ENCODE assay signal across 17 cellular contexts in the genomic region with DNA sequence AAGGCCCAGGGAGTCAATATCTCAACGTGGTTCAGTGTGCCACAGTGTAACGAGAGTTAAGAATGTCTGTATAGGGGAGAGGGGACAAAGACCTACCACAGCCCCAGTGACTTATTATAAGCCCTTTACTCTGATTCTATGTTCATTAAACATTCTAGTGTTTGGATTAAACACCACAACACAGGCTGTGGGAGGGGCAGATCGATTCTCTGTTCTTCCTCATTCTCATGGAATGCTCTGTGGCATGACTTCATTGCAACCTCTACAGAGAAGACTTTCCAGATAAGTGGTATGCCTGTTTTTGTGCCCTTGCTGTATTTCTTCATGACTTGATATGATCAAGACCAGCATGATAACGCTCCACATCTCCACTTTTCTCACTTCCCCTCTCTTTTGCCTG. TPM values are rescaled to one million over a fixed set of nuclear protein-coding genes. Genes with fewer than 3 reads are reported as not detected.
"Had no signal": no experiment of that assay in that cellular context is flagged by ENCODE, and none has a peak within 500 bp of the region (broad histone marks: within the 10 kb centered on the region; RNA-seq: fewer than 3 reads in every experiment).

No MANE protein-coding gene starts in this region.

- H3K9me3 ChIP-seq: ascending aorta, right atrium auricular region, transverse colon had no signal

- H3K27ac ChIP-seq: ascending aorta, right atrium auricular region, skin epidermis, transverse colon had no signal

- H3K4me1 Mint-ChIP-seq: activated naive CD8-positive, alpha-beta T cell treated with anti-CD3 and anti-CD28 coated beads, Interleukin-2, amount 10 ng/mL, durations not matched to agents 7 days and 5 days; natural killer cell had no signal

- DNase-seq: activated CD4-positive, alpha-beta T cell treated with anti-CD3 and anti-CD28 coated beads, Interleukin-2, amount 50 U/mL, for 1 hour; activated naive CD4-positive, alpha-beta T cell; activated naive CD8-positive, alpha-beta T cell treated with anti-CD3 and anti-CD28 coated beads, Interleukin-2, amount 10 ng/mL, durations not matched to agents 7 days and 5 days; activated T-cell treated with anti-CD3 and anti-CD28 coated beads for 4 hours; dermis blood vessel endothelial cell; islet precursor cell; natural killer cell; stimulated activated CD4-positive, alpha-beta T cell treated with anti-CD3 and anti-CD28 coated beads, Interleukin-15, amount 100 ng/mL, for 24 hours; stimulated activated naive CD8-positive, alpha-beta T cell treated with anti-CD3 and anti-CD28 coated beads, Interleukin-15, Interleukin-2, amounts not matched to agents 100 U/mL and 50 U/mL, for 24 hours; transverse colon had no signal

- H3K36me3 Mint-ChIP-seq: activated naive CD8-positive, alpha-beta T cell treated with anti-CD3 and anti-CD28 coated beads, Interleukin-2, amount 10 ng/mL, durations not matched to agents 7 days and 5 days; natural killer cell had no signal

- H3K36me3 ChIP-seq: ascending aorta, right atrium auricular region, transverse colon had no signal

- H3K4me1 ChIP-seq: ascending aorta, right atrium auricular region, transverse colon had no signal

- H3K4me3 Mint-ChIP-seq: activated naive CD8-positive, alpha-beta T cell treated with anti-CD3 and anti-CD28 coated beads, Interleukin-2, amount 10 ng/mL, durations not matched to agents 7 days and 5 days; natural killer cell had no signal

- H3K27ac Mint-ChIP-seq: activated naive CD8-positive, alpha-beta T cell treated with anti-CD3 and anti-CD28 coated beads, Interleukin-2, amount 10 ng/mL, durations not matched to agents 7 days and 5 days; natural killer cell had no signal

- H3K4me3 ChIP-seq: ascending aorta, right atrium auricular region, skin epidermis, transverse colon had no signal

- H3K9me3 Mint-ChIP-seq: activated naive CD8-positive, alpha-beta T cell treated with anti-CD3 and anti-CD28 coated beads, Interleukin-2, amount 10 ng/mL, durations not matched to agents 7 days and 5 days; natural killer cell had no signal

- H3K27me3 ChIP-seq: ascending aorta, right atrium auricular region, transverse colon had no signal

RNA-seq across cellular contexts. Expression of a gene that starts 39.0 kb away (rescaled TPM):
- total RNA-seq: activated naive CD8-positive, alpha-beta T cell treated with anti-CD3 and anti-CD28 coated beads, Interleukin-2, amount 10 ng/mL, durations not matched to agents 7 days and 5 days; ascending aorta; chondrocyte; dermis blood vessel endothelial cell; epithelial cell of proximal tubule; lung microvascular endothelial cell; natural killer cell; T-helper 2 cell treated with Interferon-gamma antibody and Interleukin-4, amounts not matched to agents 100 ng/mL and 5 ng/mL, for 36 hours; transverse colon had no signal
